8 cellular contexts compared by ENCODE assay signal in genomic region chr1:231211005-231211857, GRCh38. TPM values are rescaled to one million over a fixed set of nuclear protein-coding genes. Genes with fewer than 3 reads are reported as not detected.
DNase-seq lines count a peak whose midpoint lies in the region; ATAC-seq lines count a peak whose summit lies in the region.

No MANE protein-coding gene starts in this region.

- DNase-seq in DMS53 (lab: John Stamatoyannopoulos, UW) = peak; percentile 93
- DNase-seq in HUDEP-2 (lab: John Stamatoyannopoulos, UW; ENCODE audit: unreplicated experiment in 76 of 76) = peak in 73 of 76 experiments; percentile 19 to 89 (median 70)
- peak; percentile 82 for DNase-seq in NT2/D1 (ENCODE audit: low read depth, low spot score)
- peak; percentile 87 for DNase-seq in activated T-cell treated with anti-CD3 and anti-CD28 coated beads for 1 hour (ENCODE audit: low read depth)
- DNase-seq in myocyte (ENCODE audit: low read depth) = peak; percentile 81
- DNase-seq in stimulated activated CD8-positive, alpha-beta memory T cell treated with anti-CD3 and anti-CD28 coated beads, Interleukin-7, amount 100 ng/mL, for 4 hours (ENCODE audit: low read depth in 2 of 2) = peak; percentile 78 to 86

- H3K27me3 ChIP-seq in NT2/D1 (ENCODE audit: insufficient read depth, insufficient read length) = peaks cover 79% of the 10 kb centered on the region

- peak overlapping the region; percentile 44 for H3K9ac ChIP-seq in NT2/D1 (ENCODE audit: insufficient read length, low read depth)

- H3K4me1 ChIP-seq in NT2/D1 (ENCODE audit: insufficient read depth, insufficient read length) = peaks cover 18% of the 10 kb centered on the region

- ATAC-seq in GM21447 (IDR thresholded peaks at IDR 0.05; ENCODE audit: unreplicated experiment) (peak; percentile 94), esophagus mucosa (peak; percentile 82)

- H3K9me3 ChIP-seq in NT2/D1 (ENCODE audit: insufficient read depth, low read length) = no peaks in the 10 kb centered on the region

- H3K4me3 ChIP-seq in NT2/D1 (ENCODE audit: insufficient read length, low read depth) = peak overlapping the region; percentile 20

- H3K36me3 ChIP-seq in NT2/D1 (ENCODE audit: insufficient read depth, insufficient read length, low read length) = no peaks in the 10 kb centered on the region

RNA-seq across cellular contexts. Expression of gene GNPAT, which starts 29.8 kb away (rescaled TPM):
- total RNA-seq in esophagus mucosa (20.6 TPM), myocyte (85.0 and 86.0 TPM in 2 replicates)
- polyA plus RNA-seq in myocyte (2012) = 38.4 TPM

RNA-seq across cellular contexts. Expression of gene TRIM67, which starts 49.4 kb away (rescaled TPM):
- not detected for total RNA-seq in esophagus mucosa
- total RNA-seq in myocyte = not detected in 2 replicates
- polyA plus RNA-seq in myocyte (2012) = not detected

Comparison
In these comparisons a context has a peak if more than half of its experiments do, and no peak if none do; other contexts are left out.
1. Peak in every context shown above with its lines: DNase-seq, ATAC-seq and H3K4me3 ChIP-seq.